Comparison of ENCODE assay signal across 7 cellular contexts in genomic region chr20:39988991-39989390, GRCh38.
"Had no signal": no experiment of that assay in that cellular context is flagged by ENCODE, and none has a peak within 500 bp of the region (broad histone marks: within the 10 kb centered on the region; RNA-seq: fewer than 3 reads in every experiment).

No MANE protein-coding gene starts in this region.

- H3K4me3 Mint-ChIP-seq: GM23338, H9, IgD-negative memory B cell had no signal

- H3K36me3 Mint-ChIP-seq: IgD-negative memory B cell had no signal

- H2AFZ ChIP-seq: GM23338 had no signal

- H3K4me2 ChIP-seq: GM23338 had no signal

- H3K27ac Mint-ChIP-seq: GM23338, H9, IgD-negative memory B cell had no signal

- H3K4me3 ChIP-seq: GM23338 had no signal

- H3K4me1 Mint-ChIP-seq: IgD-negative memory B cell had no signal

- FAIRE-seq: H1, H54, HTR-8/SVneo had no signal

- ATAC-seq: GM23338 had no signal

- DNase-seq: H9, HCEC 1CT had no signal
